1 cellular context compared by ENCODE assay signal in genomic region chr2:232871418-232871834, GRCh38.
TF ChIP-seq lines count a peak whose summit lies in the region.

No MANE protein-coding gene starts in this region.

TF ChIP-seq in HepG2, 621 proteins besides CTCF, POLR2A, EP300 and RAD21 (continued from another document and continues in another):
- no peak for TF ChIP-seq ZNF460 (CRISPR knock-in tag; IDR thresholded peaks at IDR 0.05; ENCODE audit: borderline replicate concordance)
- peak; percentile 34; the same call in 1 of the 2 replicates for TF ChIP-seq ZNF768 (CRISPR knock-in tag; IDR thresholded peaks at IDR 0.05)
- peak; percentile 89; the same call in 1 of the 2 replicates for TF ChIP-seq ZNF83 (CRISPR knock-in tag; IDR thresholded peaks at IDR 0.05; ENCODE audit: borderline replicate concordance)
- peak; percentile 72 for TF ChIP-seq ZNF331 (CRISPR knock-in tag; IDR thresholded peaks at IDR 0.05)
- TF ChIP-seq ZNF737 (CRISPR knock-in tag; IDR thresholded peaks at IDR 0.05; ENCODE audit: borderline replicate concordance) = peak; percentile 59; the same call in 1 of the 2 replicates
- no peak for TF ChIP-seq NONO (IDR thresholded peaks at IDR 0.05)
- TF ChIP-seq NONO (CRISPR knock-in tag; conservative IDR thresholded peaks at IDR 0.05) = 0 out of 2 replicates have a peak, but pooled peaks have one; percentile 13
- TF ChIP-seq ZNF281 (CRISPR knock-in tag; IDR thresholded peaks at IDR 0.05; ENCODE audit: borderline replicate concordance) = peak; percentile 72; the same call in 1 of the 2 replicates
- no peak for TF ChIP-seq MAFF (IDR thresholded peaks at IDR 0.05; ENCODE audit: low read depth, low read length)
- TF ChIP-seq ZNF749 (CRISPR knock-in tag; IDR thresholded peaks at IDR 0.05; ENCODE audit: borderline replicate concordance) = 0 out of 2 replicates have a peak, but pooled peaks have one; percentile 35
- no peak; the same call in 1 of the 2 replicates for TF ChIP-seq RBAK (CRISPR knock-in tag; IDR thresholded peaks at IDR 0.05)
- 0 out of 2 replicates have a peak, but pooled peaks have one; percentile 70 for TF ChIP-seq SAFB2 (CRISPR knock-in tag; IDR thresholded peaks at IDR 0.05; ENCODE audit: borderline replicate concordance, low read depth)
- 0 out of 2 replicates have a peak, but pooled peaks have one; percentile 6 for TF ChIP-seq ZBTB8A (CRISPR knock-in tag; IDR thresholded peaks at IDR 0.05; ENCODE audit: borderline replicate concordance, low read depth)
- 0 out of 2 replicates have a peak, but pooled peaks have one; percentile 33 for TF ChIP-seq DMTF1 (CRISPR knock-in tag; IDR thresholded peaks at IDR 0.05)
- TF ChIP-seq HMGXB3 (CRISPR knock-in tag; IDR thresholded peaks at IDR 0.05; ENCODE audit: borderline replicate concordance) = peak; percentile 23; the same call in 1 of the 2 replicates
- TF ChIP-seq ZNF614 (CRISPR knock-in tag; IDR thresholded peaks at IDR 0.05; ENCODE audit: borderline replicate concordance) = no peak
- TF ChIP-seq CENPT (CRISPR knock-in tag; IDR thresholded peaks at IDR 0.05; ENCODE audit: low read depth) = peak; percentile 77; the same call in 1 of the 2 replicates
- 0 out of 2 replicates have a peak, but pooled peaks have one; percentile 16 for TF ChIP-seq ZBTB20 (CRISPR knock-in tag; IDR thresholded peaks at IDR 0.05; ENCODE audit: borderline replicate concordance, low read depth)
- TF ChIP-seq NR0B2 (CRISPR knock-in tag; IDR thresholded peaks at IDR 0.05) = peak; percentile 24; the same call in 1 of the 2 replicates
- no peak for TF ChIP-seq TERF1 (CRISPR knock-in tag; IDR thresholded peaks at IDR 0.05)
- peak; percentile 64; the same call in 1 of the 2 replicates for TF ChIP-seq ZNF10 (CRISPR knock-in tag; IDR thresholded peaks at IDR 0.05; ENCODE audit: borderline replicate concordance, low read depth)
- TF ChIP-seq ZNF609 (CRISPR knock-in tag; IDR thresholded peaks at IDR 0.05; ENCODE audit: borderline replicate concordance) = no peak
- no peak for TF ChIP-seq ZNF296 (CRISPR knock-in tag; conservative IDR thresholded peaks at IDR 0.05)
- peak; percentile 83 for TF ChIP-seq PRPF4 (IDR thresholded peaks at IDR 0.05; ENCODE audit: low read depth, low read length, poor library complexity, severe bottlenecking)
- TF ChIP-seq HNRNPL (IDR thresholded peaks at IDR 0.05; ENCODE audit: low read depth, low read length) = 0 out of 2 replicates have a peak, but pooled peaks have one; percentile 40
- 0 out of 2 replicates have a peak, but pooled peaks have one; percentile 5 for TF ChIP-seq SNAPC4 (CRISPR knock-in tag; IDR thresholded peaks at IDR 0.05)
- TF ChIP-seq ZFP41 (CRISPR knock-in tag; IDR thresholded peaks at IDR 0.05; ENCODE audit: borderline replicate concordance) = 0 out of 2 replicates have a peak, but pooled peaks have one; percentile 34
- peak; percentile 43; the same call in 1 of the 2 replicates for TF ChIP-seq ZBTB38 (CRISPR knock-in tag; IDR thresholded peaks at IDR 0.05)
- TF ChIP-seq ZBTB7B (CRISPR knock-in tag; IDR thresholded peaks at IDR 0.05) = 0 out of 2 replicates have a peak, but pooled peaks have one; percentile 4
